Comparison of ENCODE assay signal across 14 cellular contexts in the genomic region with DNA sequence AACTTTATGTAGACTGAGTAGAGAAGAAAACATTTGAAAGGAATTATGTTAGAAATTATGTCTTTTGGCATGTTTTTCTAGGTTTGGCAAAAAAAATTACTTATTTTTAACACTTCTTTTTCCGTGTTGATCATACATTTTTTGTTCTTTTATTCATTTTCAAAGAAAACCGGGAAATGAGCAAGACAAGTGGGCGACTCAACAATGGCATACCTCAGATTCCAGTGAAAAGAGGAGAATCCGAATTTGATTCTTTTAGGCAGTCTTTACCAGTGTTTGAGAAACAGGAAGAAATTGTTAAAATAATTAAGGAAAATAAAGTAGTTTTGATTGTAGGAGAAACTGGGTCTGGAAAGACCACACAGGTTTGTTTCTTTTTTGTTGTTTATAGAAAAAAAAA.
"Had no signal": no experiment of that assay in that cellular context is flagged by ENCODE, and none has a peak within 500 bp of the region (broad histone marks: within the 10 kb centered on the region; RNA-seq: fewer than 3 reads in every experiment).

No MANE protein-coding gene starts in this region.

- H3K4me1 ChIP-seq: foreskin keratinocyte had no signal

- H3K4me3 ChIP-seq: esophagus squamous epithelium, ovary, vagina had no signal

- H3K27me3 ChIP-seq: esophagus squamous epithelium, foreskin keratinocyte, ovary, vagina had no signal

- ATAC-seq: foreskin keratinocyte; left lobe of liver; natural killer cell treated with Interleukin-12 subunit alpha and Interleukin-12 subunit beta and Interleukin-15 and Interleukin-18, amount 100 ng/mL, for 72 hours had no signal

- H3K27ac ChIP-seq: esophagus squamous epithelium, foreskin keratinocyte, ovary, vagina had no signal

- DNase-seq: activated CD4-positive, alpha-beta T cell treated with anti-CD3 and anti-CD28 coated beads, Interleukin-2, amount 50 U/mL, for 1 hour; activated CD4-positive, CD25-positive, alpha-beta regulatory T cell; activated T-cell treated with anti-CD3 and anti-CD28 coated beads, Interleukin-2, amount 50 U/mL, for 1 hour; amniotic stem cell; cerebellar nuclear complex; esophagus squamous epithelium; foreskin keratinocyte; head of caudate nucleus; islet precursor cell; ovary; retina had no signal

- H3K36me3 ChIP-seq: ovary had no signal

- H3K9me3 ChIP-seq: ovary, vagina had no signal
